Comparison of ENCODE assay signal across 22 cellular contexts in genomic region chr10:116553378-116553980, GRCh38. TPM values are rescaled to one million over a fixed set of nuclear protein-coding genes. Genes with fewer than 3 reads are reported as not detected.
A peak's percentile ranks its signal among the peaks of the same experiment; 100 is the strongest.
DNase-seq lines count a peak whose midpoint lies in the region; ATAC-seq and TF ChIP-seq lines count a peak whose summit lies in the region.
"Had no signal": no experiment of that assay in that cellular context is flagged by ENCODE, and none has a peak within 500 bp of the region (broad histone marks: within the 10 kb centered on the region; RNA-seq: fewer than 3 reads in every experiment).

No MANE protein-coding gene starts in this region.

- peak; percentile 74 to 88 (median 86) for TF ChIP-seq POLR2A in body of pancreas (IDR thresholded peaks at IDR 0.05)
- TF ChIP-seq POLR2A in gastroesophageal sphincter (IDR thresholded peaks at IDR 0.05), result no peak

- H2AK5ac ChIP-seq in trophoblast cell (ENCODE audit: low read length), result no peak overlapping the region

- H3K27me3 Mint-ChIP-seq in MCF 10A (ENCODE audit: insufficient read depth, unreplicated experiment), result no peaks in the 10 kb centered on the region
- H3K27me3 Mint-ChIP-seq: CD4-positive, alpha-beta T cell; CD8-positive, alpha-beta memory T cell had no signal

- H3K9ac ChIP-seq in mammary epithelial cell (ENCODE audit: insufficient read depth, low read length), result no peak overlapping the region
- no peak overlapping the region for H3K9ac ChIP-seq in trophoblast cell (ENCODE audit: low read length)
- H3K9ac ChIP-seq in colonic mucosa (ENCODE audit: low read depth in 2 of 2, low read length in 2 of 2), result no peak overlapping the region
- H3K9ac ChIP-seq: BLaER1 treated with 17β-estradiol and CSF1 and Interleukin-3, amounts not matched to agents 10 nM and 100 nM had no signal

- H3K23ac ChIP-seq in trophoblast cell (ENCODE audit: low read length), result no peak overlapping the region

- no peak overlapping the region for H3K27ac Mint-ChIP-seq in MCF 10A (ENCODE audit: low read depth, unreplicated experiment)
- H3K27ac Mint-ChIP-seq: CD14-positive monocyte; CD4-positive, alpha-beta T cell; CD8-positive, alpha-beta memory T cell; HFFc6 had no signal

- H3K36me3 ChIP-seq in mammary epithelial cell (ENCODE audit: insufficient read depth, low read length), result no peaks in the 10 kb centered on the region
- no peaks in the 10 kb centered on the region for H3K36me3 ChIP-seq in body of pancreas (replicated peaks in 1 of 2; ENCODE audit: insufficient read depth in 1 of 2, low read depth in 2 of 2)
- no peaks in the 10 kb centered on the region for H3K36me3 ChIP-seq in trophoblast cell (ENCODE audit: control insufficient read depth in 1 of 2, insufficient read depth in 2 of 2, low read length in 2 of 2)
- no peaks in the 10 kb centered on the region for H3K36me3 ChIP-seq in colonic mucosa
- H3K36me3 ChIP-seq in gastroesophageal sphincter, result no peaks in the 10 kb centered on the region
- H3K36me3 ChIP-seq: BE2C; BLaER1 treated with 17β-estradiol and CSF1 and Interleukin-3, amounts not matched to agents 10 nM and 100 nM; HAP-1 had no signal

- H2BK12ac ChIP-seq in trophoblast cell (ENCODE audit: low read length), result no peak overlapping the region

- no peak overlapping the region for H3K4me2 ChIP-seq in mammary epithelial cell (ENCODE audit: insufficient read depth, low read depth, low read length)
- H3K4me2 ChIP-seq in trophoblast cell (ENCODE audit: low read length), result no peak overlapping the region
- H3K4me2 ChIP-seq: BLaER1 treated with 17β-estradiol and CSF1 and Interleukin-3, amounts not matched to agents 10 nM and 100 nM had no signal

- no peak overlapping the region for H3K4me3 ChIP-seq in mammary epithelial cell (replicated peaks in 1 of 3; ENCODE audit: insufficient read depth in 1 of 3, low read depth in 2 of 3, low read length in 3 of 3)
- no peak overlapping the region for H3K4me3 ChIP-seq in body of pancreas
- H3K4me3 ChIP-seq in trophoblast cell (ENCODE audit: low read depth, low read length), result no peak overlapping the region
- no peak overlapping the region for H3K4me3 ChIP-seq in colonic mucosa
- no peak overlapping the region for H3K4me3 ChIP-seq in gastroesophageal sphincter
- H3K4me3 ChIP-seq: BLaER1 treated with 17β-estradiol and CSF1 and Interleukin-3, amounts not matched to agents 10 nM and 100 nM; HAP-1 had no signal

- intact Hi-C loops in MCF 10A (cut with micrococcal nuclease), result no loop called here
- intact Hi-C loops in mammary epithelial cell (cut with micrococcal nuclease), result no loop called here
- intact Hi-C loops in body of pancreas (cut with DNase I), result no loop called here
- intact Hi-C loops in colonic mucosa (cut with DNase I), result no loop called here

- BruUV-seq in MCF 10A (replicated peaks; lab: Mats Ljungman, UMichigan), result no TSS peak
- BruUV-seq in mammary epithelial cell (replicated peaks; lab: Mats Ljungman, UMichigan), result no TSS peak

- no peak for TF ChIP-seq CTCF in MCF 10A (IDR thresholded peaks at IDR 0.05; ENCODE audit: unreplicated experiment)
- TF ChIP-seq CTCF in mammary epithelial cell (conservative IDR thresholded peaks at IDR 0.05 in 1 of 2, IDR thresholded peaks at IDR 0.05 in 1 of 2; ENCODE audit: extremely low read depth in 1 of 2, insufficient read depth in 1 of 2, low read depth in 1 of 2, low read length in 2 of 2), result no peak
- TF ChIP-seq CTCF in body of pancreas (IDR thresholded peaks at IDR 0.05), result no peak
- TF ChIP-seq CTCF in colonic mucosa (IDR thresholded peaks at IDR 0.05), result no peak
- no peak for TF ChIP-seq CTCF in gastroesophageal sphincter (IDR thresholded peaks at IDR 0.05)

- CTCF ChIA-PET in MCF 10A (lab: Yijun Ruan, JAX), result no interaction called here
- CTCF ChIA-PET in mammary epithelial cell (lab: Charles Lee; ENCODE audit: low non-redundant PET), result no interaction called here

- H3K36me3 Mint-ChIP-seq in MCF 10A (ENCODE audit: insufficient read depth, unreplicated experiment), result no peaks in the 10 kb centered on the region
- H3K36me3 Mint-ChIP-seq: CD14-positive monocyte; CD8-positive, alpha-beta memory T cell had no signal

- no peak overlapping the region for H2AFZ ChIP-seq in mammary epithelial cell (ENCODE audit: low read depth, low read length)
- H2AFZ ChIP-seq in trophoblast cell (ENCODE audit: insufficient read depth, low read length, poor library complexity), result no peak overlapping the region

- no peak overlapping the region for H4K8ac ChIP-seq in trophoblast cell (ENCODE audit: low read depth, low read length)

- no peaks in the 10 kb centered on the region for H4K20me1 ChIP-seq in mammary epithelial cell (ENCODE audit: insufficient read depth, low read length)
- H4K20me1 ChIP-seq: BLaER1 treated with 17β-estradiol and CSF1 and Interleukin-3, amounts not matched to agents 10 nM and 100 nM had no signal

- H3K79me1 ChIP-seq in trophoblast cell (ENCODE audit: low read length), result no peaks in the 10 kb centered on the region

- no peak overlapping the region for H3K4me3 Mint-ChIP-seq in MCF 10A (ENCODE audit: unreplicated experiment)
- H3K4me3 Mint-ChIP-seq: CD14-positive monocyte; CD4-positive, alpha-beta T cell; CD8-positive, alpha-beta memory T cell; HFFc6 had no signal

- 81% methylated on average over 11 of the region's 13 CpGs for WGBS in mammary epithelial cell (ENCODE audit: low coverage, missing lambda C conversion rate)
- 43% methylated on average over 13 of the region's 13 CpGs for WGBS in body of pancreas, 2 donors
- no CpG with 5 or more reads among the region's 13 CpGs for WGBS in trophoblast cell (ENCODE audit: extremely low coverage, insufficient coverage, insufficient read length)
- 88 to 90% methylated on average over 11 to 12 of the region's 13 CpGs for WGBS in gastroesophageal sphincter (ENCODE audit: low coverage in 1 of 2), 2 donors

- dilution Hi-C loops in mammary epithelial cell (cut with HindIII; ENCODE audit: low sequenced_read_pairs), result no loop called here

- no peaks in the 10 kb centered on the region for H3K9me3 Mint-ChIP-seq in MCF 10A (ENCODE audit: unreplicated experiment)
- H3K9me3 Mint-ChIP-seq: CD4-positive, alpha-beta T cell had no signal

- ATAC-seq in body of pancreas, result peak; percentile 75
- no peak for ATAC-seq in gastroesophageal sphincter

- H3K14ac ChIP-seq in trophoblast cell (ENCODE audit: low read length), result no peak overlapping the region

- in situ Hi-C loops in mammary epithelial cell (cut with MboI; ENCODE audit: low sequenced_read_pairs in 2 of 2), result no loop called here

- no peak overlapping the region for H2BK5ac ChIP-seq in trophoblast cell (ENCODE audit: low read depth, low read length, poor library complexity)

- no peaks in the 10 kb centered on the region for H3K4me1 ChIP-seq in mammary epithelial cell (ENCODE audit: insufficient read depth, low read length)
- H3K4me1 ChIP-seq in body of pancreas, result peaks cover 44% of the 10 kb centered on the region
- no peaks in the 10 kb centered on the region for H3K4me1 ChIP-seq in trophoblast cell (ENCODE audit: control insufficient read depth in 1 of 2, insufficient read depth in 2 of 2, low read length in 2 of 2)
- no peaks in the 10 kb centered on the region for H3K4me1 ChIP-seq in colonic mucosa
- H3K4me1 ChIP-seq in gastroesophageal sphincter, result no peaks in the 10 kb centered on the region
- H3K4me1 ChIP-seq: BE2C had no signal

- no peaks in the 10 kb centered on the region for H3K4me1 Mint-ChIP-seq in MCF 10A (ENCODE audit: insufficient read depth, unreplicated experiment)
- H3K4me1 Mint-ChIP-seq: CD14-positive monocyte; CD8-positive, alpha-beta memory T cell had no signal

- no peak for TF ChIP-seq EP300 in gastroesophageal sphincter (IDR thresholded peaks at IDR 0.05)

- H3K79me2 ChIP-seq in mammary epithelial cell (ENCODE audit: insufficient read depth, low read length) (no peaks in the 10 kb centered on the region), trophoblast cell (ENCODE audit: control insufficient read depth, insufficient read depth, low read length, poor library complexity) (no peaks in the 10 kb centered on the region)

- POLR2A ChIA-PET in MCF 10A (lab: Yijun Ruan, JAX), result no interaction called here

- H3K27ac ChIP-seq in mammary epithelial cell (ENCODE audit: insufficient read depth, low read depth, low read length) (no peak overlapping the region), body of pancreas (peak overlapping the region; percentile 88 to 95 (median 91)), trophoblast cell (ENCODE audit: low read depth, low read length) (no peak overlapping the region), colonic mucosa (no peak overlapping the region), gastroesophageal sphincter (no peak overlapping the region)
- H3K27ac ChIP-seq: 22Rv1; BLaER1 treated with 17β-estradiol and CSF1 and Interleukin-3, amounts not matched to agents 10 nM and 100 nM had no signal

- no peak overlapping the region for H4K12ac ChIP-seq in trophoblast cell (ENCODE audit: low read depth, low read length)

- no peak overlapping the region for H2BK120ac ChIP-seq in trophoblast cell (ENCODE audit: insufficient read depth, low read length, poor library complexity)

- peak; percentile 47 for DNase-seq in MCF 10A (ENCODE audit: unreplicated experiment)
- DNase-seq in mammary epithelial cell, result no peak
- DNase-seq in body of pancreas, result peak; percentile 74 to 91 (median 86)
- peak; percentile 10 to 20 for DNase-seq in trophoblast cell
- no peak for DNase-seq in colonic mucosa
- DNase-seq in stimulated activated CD4-positive, alpha-beta T cell treated with anti-CD3 and anti-CD28 coated beads, Interleukin-2, amount 100 ng/mL, for 48 hours, result no peak
- DNase-seq: BE2C; CD4-positive, alpha-beta T cell; CD8-positive, alpha-beta memory T cell; DMS53; DMS79 treated with DMSO at 0.1 percent for 48 hours; GF-D8; GOT3; HFFc6 had no signal

- no peak overlapping the region for H3K18ac ChIP-seq in trophoblast cell (ENCODE audit: low read length)

- H4K91ac ChIP-seq in trophoblast cell (ENCODE audit: low read depth, low read length), result no peak overlapping the region

- peaks cover 2% of the 10 kb centered on the region for H3K27me3 ChIP-seq in mammary epithelial cell (ENCODE audit: insufficient read depth, low read length)
- H3K27me3 ChIP-seq in body of pancreas, result no peaks in the 10 kb centered on the region
- no peaks in the 10 kb centered on the region for H3K27me3 ChIP-seq in trophoblast cell (ENCODE audit: insufficient read depth, low read length)
- H3K27me3 ChIP-seq in colonic mucosa, result no peaks in the 10 kb centered on the region
- peaks cover 5% of the 10 kb centered on the region for H3K27me3 ChIP-seq in gastroesophageal sphincter
- H3K27me3 ChIP-seq: BE2C; BLaER1 treated with 17β-estradiol and CSF1 and Interleukin-3, amounts not matched to agents 10 nM and 100 nM had no signal

- no peaks in the 10 kb centered on the region for H3K9me3 ChIP-seq in mammary epithelial cell (replicated peaks; ENCODE audit: insufficient read depth, low read length)
- no peaks in the 10 kb centered on the region for H3K9me3 ChIP-seq in body of pancreas
- no peaks in the 10 kb centered on the region for H3K9me3 ChIP-seq in trophoblast cell (ENCODE audit: insufficient read depth, low read depth, low read length)
- no peaks in the 10 kb centered on the region for H3K9me3 ChIP-seq in colonic mucosa
- H3K9me3 ChIP-seq in gastroesophageal sphincter, result no peaks in the 10 kb centered on the region
- H3K9me3 ChIP-seq: BE2C; BLaER1 treated with 17β-estradiol and CSF1 and Interleukin-3, amounts not matched to agents 10 nM and 100 nM; HAP-1 had no signal

- no peak overlapping the region for H3K4ac ChIP-seq in trophoblast cell (ENCODE audit: low read depth, low read length)

RNA-seq across cellular contexts. Expression of gene PNLIP, which starts 7.7 kb away (rescaled TPM):
- total RNA-seq in MCF 10A (2022) (not detected in 2 replicates), mammary epithelial cell (not detected), body of pancreas (over 10,000 TPM in 1 of 2 donors, 1,000 to 10,000 TPM in 1; 8,888 to 12,294 TPM), colonic mucosa (1 to 10 TPM in 1 of 2 donors, not detected in 1; 5.0 TPM), gastroesophageal sphincter (not detected)
- polyA plus RNA-seq in mammary epithelial cell, result not detected
- polyA minus RNA-seq in mammary epithelial cell, result not detected
- 0.04 and 0.06 TPM in 2 replicates for polyA plus RNA-seq in trophoblast cell (2013)
- total RNA-seq: CD4-positive, alpha-beta T cell; CD8-positive, alpha-beta memory T cell; Daoy; G401; HFFc6 had no signal
- polyA plus RNA-seq: AG04450; CD14-positive monocyte; CD8-positive, alpha-beta memory T cell had no signal

RNA-seq across cellular contexts. Expression of gene PNLIPRP1, which starts 37.3 kb away (rescaled TPM):
- total RNA-seq in MCF 10A (2022) (not detected in 2 replicates), mammary epithelial cell (not detected), body of pancreas (1,000 to 10,000 TPM; 3,318 to 4,534 TPM), colonic mucosa (1 to 10 TPM in 1 of 2 donors, not detected in 1; 2.5 TPM), gastroesophageal sphincter (not detected)
- polyA plus RNA-seq in mammary epithelial cell, result not detected
- not detected for polyA minus RNA-seq in mammary epithelial cell
- polyA plus RNA-seq in trophoblast cell (2013), result not detected in 2 replicates
- total RNA-seq: CD4-positive, alpha-beta T cell; CD8-positive, alpha-beta memory T cell; Daoy; G401; HFFc6 had no signal
- polyA plus RNA-seq: AG04450; CD14-positive monocyte; CD8-positive, alpha-beta memory T cell had no signal

Comparison
In these comparisons a context has a peak if more than half of its experiments do, and no peak if none do; other contexts are left out.
1. DNase-seq: peak in MCF 10A (single experiment), body of pancreas (4 of 4) and trophoblast cell (2 of 2); none in mammary epithelial cell (single experiment), colonic mucosa (single experiment) and stimulated activated CD4-positive, alpha-beta T cell treated with anti-CD3 and anti-CD28 coated beads, Interleukin-2, amount 100 ng/mL, for 48 hours (0 of 2).
2. H3K27ac ChIP-seq: peak in body of pancreas (4 of 4); none in mammary epithelial cell (single experiment), trophoblast cell (single experiment), colonic mucosa (single experiment) and gastroesophageal sphincter (0 of 4).
3. POLR2A ChIP-seq: peak in body of pancreas (3 of 3); none in gastroesophageal sphincter (0 of 2).
4. RNA of gene PNLIP, which starts 7.7 kb away (total RNA-seq): 8,888 to 12,294 TPM in body of pancreas; 5.0 TPM in colonic mucosa, not detected in MCF 10A, not detected in mammary epithelial cell and not detected in gastroesophageal sphincter; every median in the first group is over 1,000 times any median in the second.
5. RNA of gene PNLIPRP1, which starts 37.3 kb away (total RNA-seq): 3,318 to 4,534 TPM in body of pancreas; 2.5 TPM in colonic mucosa, not detected in MCF 10A, not detected in mammary epithelial cell and not detected in gastroesophageal sphincter; every median in the first group is over 100 times any median in the second.